In the genomic region with DNA sequence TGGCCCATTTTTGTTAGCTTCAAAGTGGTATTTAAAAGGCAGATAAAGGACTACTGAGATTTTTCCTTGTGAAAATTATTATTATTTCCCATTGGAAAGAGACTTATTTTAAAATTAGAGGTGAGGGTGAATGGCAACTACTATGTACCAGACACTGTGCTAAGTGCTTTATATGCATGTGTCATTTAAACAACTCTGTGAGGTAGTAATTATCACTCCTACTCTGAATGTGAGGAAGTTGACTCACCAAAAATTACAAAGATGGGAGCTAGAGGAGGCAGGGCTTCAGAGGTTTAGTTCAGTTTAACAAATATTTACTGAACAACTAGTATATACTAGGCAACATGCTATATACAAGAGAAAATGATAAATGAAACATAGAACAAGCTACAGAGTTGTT, we compare ENCODE assay signal across 22 cellular contexts.
DNase-seq lines count a peak whose midpoint lies in the region; ATAC-seq and TF ChIP-seq lines count a peak whose summit lies in the region.
"Had no signal": no experiment of that assay in that cellular context is flagged by ENCODE, and none has a peak within 500 bp of the region (broad histone marks: within the 10 kb centered on the region; RNA-seq: fewer than 3 reads in every experiment).

No MANE protein-coding gene starts in this region.

- H3K27ac ChIP-seq in uterus, result no peak overlapping the region

- H3K9me3 ChIP-seq in uterus, result no peaks in the 10 kb centered on the region

- no peaks in the 10 kb centered on the region for H3K36me3 Mint-ChIP-seq in activated naive CD8-positive, alpha-beta T cell
- H3K36me3 Mint-ChIP-seq in activated naive CD8-positive, alpha-beta T cell treated with anti-CD3 and anti-CD28 coated beads for 36 hours, result peaks cover 4% of the 10 kb centered on the region
- H3K36me3 Mint-ChIP-seq in activated naive CD8-positive, alpha-beta T cell treated with anti-CD3 and anti-CD28 coated beads, Interleukin-2, amount 50 U/mL, for 24 hours (ENCODE audit: low read depth), result no peaks in the 10 kb centered on the region
- H3K36me3 Mint-ChIP-seq: CD14-positive monocyte had no signal

- no peaks in the 10 kb centered on the region for H3K27me3 Mint-ChIP-seq in activated naive CD8-positive, alpha-beta T cell
- H3K27me3 Mint-ChIP-seq in activated naive CD8-positive, alpha-beta T cell treated with anti-CD3 and anti-CD28 coated beads for 36 hours, result no peaks in the 10 kb centered on the region
- H3K27me3 Mint-ChIP-seq in activated naive CD8-positive, alpha-beta T cell treated with anti-CD3 and anti-CD28 coated beads, Interleukin-2, amount 50 U/mL, for 24 hours, result no peaks in the 10 kb centered on the region

- H3K4me3 Mint-ChIP-seq in activated naive CD8-positive, alpha-beta T cell, result no peak overlapping the region
- no peak overlapping the region for H3K4me3 Mint-ChIP-seq in activated naive CD8-positive, alpha-beta T cell treated with anti-CD3 and anti-CD28 coated beads for 36 hours
- H3K4me3 Mint-ChIP-seq in activated naive CD8-positive, alpha-beta T cell treated with anti-CD3 and anti-CD28 coated beads, Interleukin-2, amount 50 U/mL, for 24 hours, result no peak overlapping the region
- H3K4me3 Mint-ChIP-seq: CD14-positive monocyte had no signal

- no peaks in the 10 kb centered on the region for H3K27me3 ChIP-seq in uterus

- no peak for DNase-seq in activated naive CD8-positive, alpha-beta T cell treated with anti-CD3 and anti-CD28 coated beads for 36 hours
- DNase-seq in activated naive CD8-positive, alpha-beta T cell treated with anti-CD3 and anti-CD28 coated beads, Interleukin-2, amount 50 U/mL, for 24 hours, result no peak
- DNase-seq in kidney tubule cell (ENCODE audit: low spot score) (peak; percentile 4), uterus (no peak)
- DNase-seq: ACHN; AML-193; COR-L47; H7; IMR-90; Karpas-422; MM.1S; NCI-H1105; NCI-H1694; NCI-H2107; NCI-H345; NCI-H526; NK-92 treated with Interleukin-12 subunit alpha and Interleukin-12 subunit beta, amount 100 ng/mL, for 24 hours; RPMI8226 had no signal

- H3K4me1 Mint-ChIP-seq in activated naive CD8-positive, alpha-beta T cell (ENCODE audit: low read depth), result peaks cover 27% of the 10 kb centered on the region
- H3K4me1 Mint-ChIP-seq in activated naive CD8-positive, alpha-beta T cell treated with anti-CD3 and anti-CD28 coated beads for 36 hours, result peaks cover 28% of the 10 kb centered on the region
- peaks cover 18% of the 10 kb centered on the region for H3K4me1 Mint-ChIP-seq in activated naive CD8-positive, alpha-beta T cell treated with anti-CD3 and anti-CD28 coated beads, Interleukin-2, amount 50 U/mL, for 24 hours
- H3K4me1 Mint-ChIP-seq: CD14-positive monocyte had no signal

- no peaks in the 10 kb centered on the region for H3K4me1 ChIP-seq in uterus

- H3K27ac Mint-ChIP-seq in activated naive CD8-positive, alpha-beta T cell, result peak overlapping the region; percentile 34
- H3K27ac Mint-ChIP-seq in activated naive CD8-positive, alpha-beta T cell treated with anti-CD3 and anti-CD28 coated beads for 36 hours, result no peak overlapping the region
- no peak overlapping the region for H3K27ac Mint-ChIP-seq in activated naive CD8-positive, alpha-beta T cell treated with anti-CD3 and anti-CD28 coated beads, Interleukin-2, amount 50 U/mL, for 24 hours
- H3K27ac Mint-ChIP-seq: CD14-positive monocyte had no signal

- no peaks in the 10 kb centered on the region for H3K9me3 Mint-ChIP-seq in activated naive CD8-positive, alpha-beta T cell (ENCODE audit: low read depth)
- H3K9me3 Mint-ChIP-seq in activated naive CD8-positive, alpha-beta T cell treated with anti-CD3 and anti-CD28 coated beads for 36 hours, result no peaks in the 10 kb centered on the region
- H3K9me3 Mint-ChIP-seq in activated naive CD8-positive, alpha-beta T cell treated with anti-CD3 and anti-CD28 coated beads, Interleukin-2, amount 50 U/mL, for 24 hours, result no peaks in the 10 kb centered on the region

- intact Hi-C loops in uterus (cut with DNase I; ENCODE audit: low total_unique reads), result no loop called here

- no peak for TF ChIP-seq POLR2A in uterus (IDR thresholded peaks at IDR 0.05)

- peak; percentile 65 for ATAC-seq in activated naive CD8-positive, alpha-beta T cell treated with anti-CD3 and anti-CD28 coated beads, Interleukin-2, amount 50 U/mL, for 24 hours
- ATAC-seq in GM18867 (IDR thresholded peaks at IDR 0.05; ENCODE audit: unreplicated experiment) (no peak), HG02840 (IDR thresholded peaks at IDR 0.05; ENCODE audit: low FRiP score, unreplicated experiment) (no peak)

- TF ChIP-seq CTCF in uterus (IDR thresholded peaks at IDR 0.05), result no peak

- H3K36me3 ChIP-seq in uterus, result no peaks in the 10 kb centered on the region

- H3K4me3 ChIP-seq in uterus, result no peak overlapping the region
